Comparison of ENCODE assay signal across 8 cellular contexts in the genomic region with DNA sequence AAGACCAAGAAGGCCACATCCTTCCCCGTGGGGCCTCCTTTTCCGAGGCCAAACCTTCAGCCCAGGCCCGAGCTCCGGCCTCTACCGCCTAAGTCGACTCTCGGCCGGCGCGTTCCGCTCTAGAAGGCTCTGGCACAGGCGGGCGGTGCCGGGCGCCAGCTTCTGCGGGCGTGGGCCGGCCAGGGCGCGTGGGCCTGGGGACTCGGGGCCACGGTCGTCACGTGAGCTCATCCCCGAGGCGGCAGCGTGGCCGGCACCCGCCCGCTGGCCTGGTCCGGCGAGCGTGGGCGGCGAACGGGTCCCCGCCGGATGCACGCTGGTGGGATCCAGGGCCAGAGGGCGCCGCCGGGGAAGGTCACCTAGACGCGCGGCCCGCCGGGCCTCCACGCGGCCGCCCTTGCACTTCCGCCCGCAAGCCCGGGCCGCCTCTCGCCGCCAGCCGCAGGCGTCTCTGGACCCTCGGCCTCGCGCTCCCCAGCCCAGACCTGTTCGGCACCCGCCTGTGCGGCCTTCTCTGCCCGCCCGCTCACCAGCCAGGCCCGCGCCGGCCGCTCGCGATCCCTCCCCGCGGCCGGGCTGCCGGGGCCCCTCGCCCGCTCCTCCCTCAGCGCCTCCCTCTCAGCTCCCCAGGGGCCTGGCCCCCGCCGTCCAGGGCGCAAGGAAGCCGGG. TPM values are rescaled to one million over a fixed set of nuclear protein-coding genes. Genes with fewer than 3 reads are reported as not detected.
DNase-seq lines count a peak whose midpoint lies in the region; ATAC-seq and TF ChIP-seq lines count a peak whose summit lies in the region.

No MANE protein-coding gene starts in this region.

- peak overlapping the region; percentile 69 for H2BK5ac ChIP-seq in trophoblast cell (ENCODE audit: low read depth, low read length, poor library complexity)

- ATAC-seq in HG02759 (IDR thresholded peaks at IDR 0.05; ENCODE audit: unreplicated experiment), result peak; percentile 36

- H3K27me3 ChIP-seq in trophoblast cell (ENCODE audit: insufficient read depth, low read length), result no peaks in the 10 kb centered on the region
- no peaks in the 10 kb centered on the region for H3K27me3 ChIP-seq in uterus

- peak overlapping the region; percentile 31 for H3K18ac ChIP-seq in trophoblast cell (ENCODE audit: low read length)

- POLR2A ChIA-PET in OCI-LY7 (lab: Charles Lee), result interaction anchor here (0.5 to 3.1 kb wide), 6 partner anchors 11 to 952 kb away, joined by 3 to 24 read pairs (median 4); a partner anchor contains a TSS

- peaks cover 49% of the 10 kb centered on the region for H3K4me1 Mint-ChIP-seq in activated naive CD4-positive, alpha-beta T cell treated with anti-CD3 and anti-CD28 coated beads, Interleukin-2, amount 50 U/mL, for 24 hours

- peak; percentile 17 for DNase-seq in NCI-H1092 treated with DMSO at 0.1 percent for 48 hours (lab: John Stamatoyannopoulos, UW)
- DNase-seq in NCI-H1092 (lab: John Stamatoyannopoulos, UW), result no peak
- DNase-seq in OCI-LY7 (ENCODE audit: low spot score), result peak; percentile 65
- peak; percentile 79 for DNase-seq in cardiac septum (ENCODE audit: low spot score)
- DNase-seq in trophoblast cell, result peak; percentile 44 to 60
- DNase-seq in uterus, result peak; percentile 39 to 65

- H4K8ac ChIP-seq in trophoblast cell (ENCODE audit: low read depth, low read length), result peak overlapping the region; percentile 31

- BruUV-seq in OCI-LY7 (replicated peaks; lab: Mats Ljungman, UMichigan), result no TSS peak

- H3K79me2 ChIP-seq in OCI-LY7 (ENCODE audit: insufficient read depth, low read depth, low read length) (peaks cover 48% of the 10 kb centered on the region), trophoblast cell (ENCODE audit: control insufficient read depth, insufficient read depth, low read length, poor library complexity) (peaks cover 49% of the 10 kb centered on the region)

- H3K9me2 ChIP-seq in OCI-LY7 (ENCODE audit: insufficient read depth, low read length), result no peaks in the 10 kb centered on the region

- H3K9me3 ChIP-seq in OCI-LY7 (ENCODE audit: low read length) (no peaks in the 10 kb centered on the region), trophoblast cell (ENCODE audit: insufficient read depth, low read depth, low read length) (no peaks in the 10 kb centered on the region), uterus (no peaks in the 10 kb centered on the region)

- TF ChIP-seq CTCF in OCI-LY7 (conservative IDR thresholded peaks at IDR 0.05; ENCODE audit: low read length) (no peak), uterus (IDR thresholded peaks at IDR 0.05) (no peak)

- CTCF ChIA-PET in OCI-LY7 (lab: Charles Lee; ENCODE audit: unreplicated experiment), result interaction anchor here (0.6 to 1.2 kb wide), 3 partner anchors 9 to 579 kb away, joined by 3 to 4 read pairs (median 3); no protein-coding TSS in a partner anchor

- peak overlapping the region; percentile 69 for H2AK5ac ChIP-seq in trophoblast cell (ENCODE audit: low read length)

- peak overlapping the region; percentile 71 for H3K4ac ChIP-seq in trophoblast cell (ENCODE audit: low read depth, low read length)

- H3K9me3 Mint-ChIP-seq in activated naive CD4-positive, alpha-beta T cell treated with anti-CD3 and anti-CD28 coated beads, Interleukin-2, amount 50 U/mL, for 24 hours, result no peaks in the 10 kb centered on the region

- no peak for TF ChIP-seq POLR2A in uterus (IDR thresholded peaks at IDR 0.05)

- peak overlapping the region; percentile 50 for H2AFZ ChIP-seq in OCI-LY7 (ENCODE audit: low read length)
- H2AFZ ChIP-seq in trophoblast cell (ENCODE audit: insufficient read depth, low read length, poor library complexity), result peak overlapping the region; percentile 89

- H4K12ac ChIP-seq in trophoblast cell (ENCODE audit: low read depth, low read length), result peak overlapping the region; percentile 13

- H3K79me1 ChIP-seq in trophoblast cell (ENCODE audit: low read length), result peaks cover 23% of the 10 kb centered on the region

- no peak overlapping the region for H2BK12ac ChIP-seq in trophoblast cell (ENCODE audit: low read length)

- peak overlapping the region; percentile 57 for H2BK120ac ChIP-seq in trophoblast cell (ENCODE audit: insufficient read depth, low read length, poor library complexity)

- H3K4me1 ChIP-seq in OCI-LY7 (ENCODE audit: insufficient read depth, low read length, poor library complexity, severe bottlenecking) (peaks cover 30% of the 10 kb centered on the region), trophoblast cell (ENCODE audit: control insufficient read depth in 1 of 2, insufficient read depth in 2 of 2, low read length in 2 of 2) (peaks cover 25 to 30% of the 10 kb centered on the region in 2 experiments), uterus (peaks cover 0 to 13% of the 10 kb centered on the region in 2 donors)

- H3K36me3 Mint-ChIP-seq in activated naive CD4-positive, alpha-beta T cell treated with anti-CD3 and anti-CD28 coated beads, Interleukin-2, amount 50 U/mL, for 24 hours, result peaks cover 11% of the 10 kb centered on the region

- H3K4me2 ChIP-seq in OCI-LY7 (ENCODE audit: low read length), result peak overlapping the region; percentile 89
- H3K4me2 ChIP-seq in trophoblast cell (ENCODE audit: low read length), result peak overlapping the region; percentile 71

- H3K27ac ChIP-seq in OCI-LY7 (ENCODE audit: low read depth, low read length, poor library complexity, severe bottlenecking) (peak overlapping the region; percentile 66), trophoblast cell (ENCODE audit: low read depth, low read length) (peak overlapping the region; percentile 70), uterus (peak overlapping the region; percentile 98 to 100)

- no peak overlapping the region for H3K23ac ChIP-seq in trophoblast cell (ENCODE audit: low read length)

- peak overlapping the region; percentile 99 for H3K27ac Mint-ChIP-seq in activated naive CD4-positive, alpha-beta T cell treated with anti-CD3 and anti-CD28 coated beads, Interleukin-2, amount 50 U/mL, for 24 hours

- intact Hi-C loops in OCI-LY7 (cut with micrococcal nuclease; ENCODE audit: unreplicated experiment) (loop anchor here (1.0 kb wide), 1 partner anchor 540 kb away; no protein-coding TSS in a partner anchor), cardiac septum (cut with DNase I) (loop anchor here (5.0 kb wide), 1 partner anchor 52 kb away; no protein-coding TSS in a partner anchor), uterus (cut with DNase I; ENCODE audit: low total_unique reads) (no loop called here)

- H4K20me1 ChIP-seq in OCI-LY7 (ENCODE audit: insufficient read depth, low read length), result no peaks in the 10 kb centered on the region

- no peaks in the 10 kb centered on the region for H3K27me3 Mint-ChIP-seq in activated naive CD4-positive, alpha-beta T cell treated with anti-CD3 and anti-CD28 coated beads, Interleukin-2, amount 50 U/mL, for 24 hours

- H3K14ac ChIP-seq in trophoblast cell (ENCODE audit: low read length), result peak overlapping the region; percentile 92

- H3K4me3 ChIP-seq in OCI-LY7 (ENCODE audit: low read depth, low read length, poor library complexity, severe bottlenecking) (peak overlapping the region; percentile 83), trophoblast cell (ENCODE audit: low read depth, low read length) (peak overlapping the region; percentile 95), uterus (peak overlapping the region; percentile 80 to 95)

- no CpG with 5 or more reads among the region's 83 CpGs for WGBS in trophoblast cell (ENCODE audit: extremely low coverage, insufficient coverage, insufficient read length)

- peak overlapping the region; percentile 70 for H4K91ac ChIP-seq in trophoblast cell (ENCODE audit: low read depth, low read length)

- peak overlapping the region; percentile 81 for H3K9ac ChIP-seq in trophoblast cell (ENCODE audit: low read length)

- peak overlapping the region; percentile 97 for H3K4me3 Mint-ChIP-seq in activated naive CD4-positive, alpha-beta T cell treated with anti-CD3 and anti-CD28 coated beads, Interleukin-2, amount 50 U/mL, for 24 hours

- peaks cover 42% of the 10 kb centered on the region for H3K36me3 ChIP-seq in OCI-LY7 (ENCODE audit: insufficient read depth, low read length)
- peaks cover 13 to 15% of the 10 kb centered on the region in 2 experiments for H3K36me3 ChIP-seq in trophoblast cell (ENCODE audit: control insufficient read depth in 1 of 2, insufficient read depth in 2 of 2, low read length in 2 of 2)
- no peaks in the 10 kb centered on the region for H3K36me3 ChIP-seq in uterus

RNA-seq across cellular contexts. Expression of a gene that starts 0.7 kb away (rescaled TPM):
- total RNA-seq in OCI-LY7 (2014; rRNA removed; shearing (Covaris generic)), result 143 and 157 TPM in 2 replicates
- total RNA-seq in OCI-LY7 (2022), result 247 and 253 TPM in 2 replicates
- total RNA-seq in cardiac septum, result 429 TPM
- 187 and 192 TPM in 2 replicates for polyA plus RNA-seq in trophoblast cell (2013)
- 100 to 1,000 TPM in 1 of 4 donors, 10 to 100 TPM in 3; 19.4 to 112 (median 79.8) TPM for total RNA-seq in uterus

RNA-seq across cellular contexts. Expression of a gene that starts 35.7 kb away (rescaled TPM):
- 32.5 and 46.4 TPM in 2 replicates for total RNA-seq in OCI-LY7 (2014; rRNA removed; shearing (Covaris generic))
- total RNA-seq in OCI-LY7 (2022) (32.2 and 39.2 TPM in 2 replicates), cardiac septum (22.5 TPM), uterus (10 to 100 TPM; 10.5 to 98.9 (median 27.5) TPM)
- polyA plus RNA-seq in trophoblast cell (2013), result 66.6 and 67.9 TPM in 2 replicates
